Comparison of ENCODE assay signal across 8 cellular contexts in genomic region chr11:69638941-69639681, GRCh38. TPM values are rescaled to one million over a fixed set of nuclear protein-coding genes. Genes with fewer than 3 reads are reported as not detected.
DNase-seq lines count a peak whose midpoint lies in the region; ATAC-seq, FAIRE-seq and TF ChIP-seq lines count a peak whose summit lies in the region.

No MANE protein-coding gene starts in this region.

- peak overlapping the region; percentile 98 for H3K27ac ChIP-seq in C4-2B

- peak overlapping the region; percentile 89 for H3K4me3 ChIP-seq in astrocyte of the spinal cord (ENCODE audit: low read depth, low read length)

- intact Hi-C loops in posterior vena cava (cut with DNase I) = no loop called here

- ATAC-seq in GM18861 (IDR thresholded peaks at IDR 0.05; ENCODE audit: unreplicated experiment) = no peak
- ATAC-seq in HG03460 (IDR thresholded peaks at IDR 0.05; ENCODE audit: unreplicated experiment) = no peak

- TF ChIP-seq CTCF in C4-2B (conservative IDR thresholded peaks at IDR 0.05) = no peak
- no peak for TF ChIP-seq CTCF in astrocyte of the spinal cord (IDR thresholded peaks at IDR 0.05; ENCODE audit: low read depth, low read length)

- DNase-seq in H54 (ENCODE audit: insufficient read length, low spot score) (peak; percentile 94), NCI-H69 (lab: John Stamatoyannopoulos, UW) (peak; percentile 95), astrocyte of the spinal cord (ENCODE audit: low read depth, low spot score) (peak; percentile 98), hepatic stellate cell (ENCODE audit: low spot score) (peak; percentile 96), posterior vena cava (ENCODE audit: low spot score) (peak; percentile 98)

- FAIRE-seq in H54 (lab: Jason Lieb, UNC) = no peak

- TF ChIP-seq POLR2A in H54 (IDR thresholded peaks at IDR 0.05; ENCODE audit: low read depth, low read length) = peak; percentile 49; the same call in 1 of the 2 replicates

- in situ Hi-C loops in astrocyte of the spinal cord (cut with HindIII; ENCODE audit: low sequenced_read_pairs) = no loop called here

RNA-seq across cellular contexts. Expression of gene CCND1, which starts 1.8 kb away (rescaled TPM):
- total RNA-seq in posterior vena cava = 100 to 1,000 TPM in 1 of 2 donors, 10 to 100 TPM in 1; 65.8 to 100 TPM

RNA-seq across cellular contexts. Expression of gene LTO1, which starts 36.0 kb away (rescaled TPM):
- total RNA-seq in posterior vena cava = 10 to 100 TPM; 17.2 to 18.5 TPM
